In genomic region chr10:77104459-77104980, GRCh38 we compare ENCODE assay signal across 11 cellular contexts.
DNase-seq lines count a peak whose midpoint lies in the region; ATAC-seq, FAIRE-seq and TF ChIP-seq lines count a peak whose summit lies in the region.
"Had no signal": no experiment of that assay in that cellular context is flagged by ENCODE, and none has a peak within 500 bp of the region (broad histone marks: within the 10 kb centered on the region; RNA-seq: fewer than 3 reads in every experiment).

No MANE protein-coding gene starts in this region.

- no peak overlapping the region for H3K4me3 ChIP-seq in mammary epithelial cell (replicated peaks in 1 of 3; ENCODE audit: insufficient read depth in 1 of 3, low read depth in 2 of 3, low read length in 3 of 3)
- H3K4me3 ChIP-seq in kidney (ENCODE audit: low read length in 2 of 2): no peak overlapping the region
- no peak overlapping the region for H3K4me3 ChIP-seq in thoracic aorta

- H3K9ac ChIP-seq in mammary epithelial cell (ENCODE audit: insufficient read depth, low read length): no peak overlapping the region
- H3K9ac ChIP-seq in kidney (ENCODE audit: low read length in 2 of 2): no peak overlapping the region

- TF ChIP-seq CTCF in mammary epithelial cell (conservative IDR thresholded peaks at IDR 0.05 in 1 of 2, IDR thresholded peaks at IDR 0.05 in 1 of 2; ENCODE audit: extremely low read depth in 1 of 2, insufficient read depth in 1 of 2, low read depth in 1 of 2, low read length in 2 of 2) (no peak), kidney (IDR thresholded peaks at IDR 0.05; ENCODE audit: borderline replicate concordance, extremely low read depth, insufficient read depth) (no peak), thoracic aorta (IDR thresholded peaks at IDR 0.05) (no peak)

- ATAC-seq in thoracic aorta (ENCODE audit: insufficient number of reproducible peaks, low FRiP score, low read depth): no peak
- no peak for ATAC-seq in HG03108 (IDR thresholded peaks at IDR 0.05; ENCODE audit: unreplicated experiment)
- ATAC-seq: activated CD4-positive, CD25-positive, alpha-beta regulatory T cell treated with anti-CD3 and anti-CD28 coated beads, Interleukin-2, amount 50 U/mL, for 24 hours; stimulated activated memory B cell treated with anti-CD40 and anti-IgM and Interleukin-4, amounts not matched to agents 10 μg/mL and 1 μg/mL and 100 μg/mL, for 72 hours had no signal

- intact Hi-C loops in mammary epithelial cell (cut with micrococcal nuclease) (no loop called here), kidney (cut with DNase I) (no loop called here)

- H2AFZ ChIP-seq in mammary epithelial cell (ENCODE audit: low read depth, low read length): peak overlapping the region; percentile 15

- no TSS peak for BruUV-seq in mammary epithelial cell (replicated peaks; lab: Mats Ljungman, UMichigan)

- in situ Hi-C loops in mammary epithelial cell (cut with MboI; ENCODE audit: low sequenced_read_pairs in 2 of 2): no loop called here

- H3K27ac ChIP-seq in mammary epithelial cell (ENCODE audit: insufficient read depth, low read depth, low read length) (no peak overlapping the region), kidney (ENCODE audit: low read depth in 2 of 2, low read length in 2 of 2) (no peak overlapping the region), thoracic aorta (peak overlapping the region; percentile 46 to 62)

- H4K20me1 ChIP-seq in mammary epithelial cell (ENCODE audit: insufficient read depth, low read length): no peaks in the 10 kb centered on the region

- CTCF ChIA-PET in mammary epithelial cell (lab: Charles Lee; ENCODE audit: low non-redundant PET): no interaction called here

- H3K9me3 ChIP-seq in mammary epithelial cell (replicated peaks; ENCODE audit: insufficient read depth, low read length) (no peaks in the 10 kb centered on the region), kidney (ENCODE audit: control insufficient read depth in 1 of 2, low read length in 2 of 2) (no peaks in the 10 kb centered on the region), thoracic aorta (no peaks in the 10 kb centered on the region)

- H3K4me2 ChIP-seq in mammary epithelial cell (ENCODE audit: insufficient read depth, low read depth, low read length): no peak overlapping the region

- H3K36me3 ChIP-seq in mammary epithelial cell (ENCODE audit: insufficient read depth, low read length) (no peaks in the 10 kb centered on the region), kidney (ENCODE audit: control insufficient read depth in 1 of 2, insufficient read depth in 2 of 2, low read length in 2 of 2) (no peaks in the 10 kb centered on the region), thoracic aorta (no peaks in the 10 kb centered on the region)

- no peak for FAIRE-seq in kidney (lab: Jason Lieb, UNC)

- 44% methylated on average over 4 of the region's 4 CpGs for WGBS in mammary epithelial cell (ENCODE audit: low coverage, missing lambda C conversion rate)

- dilution Hi-C loops in mammary epithelial cell (cut with HindIII; ENCODE audit: low sequenced_read_pairs): no loop called here

- DNase-seq in HK-2 (ENCODE audit: unreplicated experiment): peak; percentile 27
- peak; percentile 68 for DNase-seq in mammary epithelial cell
- DNase-seq in kidney: peak; percentile 80
- peak; percentile 66 for DNase-seq in thoracic aorta (ENCODE audit: low spot score)
- DNase-seq in putamen (ENCODE audit: low spot score): no peak
- no peak for DNase-seq in DMS 273 (lab: John Stamatoyannopoulos, UW; ENCODE audit: unreplicated experiment)
- DNase-seq in dermis blood vessel endothelial cell: no peak
- DNase-seq: NCI-H1105 treated with DMSO at 0.1 percent for 48 hours had no signal

- no peaks in the 10 kb centered on the region for H3K27me3 ChIP-seq in mammary epithelial cell (ENCODE audit: insufficient read depth, low read length)
- no peaks in the 10 kb centered on the region for H3K27me3 ChIP-seq in thoracic aorta (replicated peaks; ENCODE audit: insufficient read depth)

- H3K79me2 ChIP-seq in mammary epithelial cell (ENCODE audit: insufficient read depth, low read length): no peaks in the 10 kb centered on the region

- H3K4me1 ChIP-seq in mammary epithelial cell (ENCODE audit: insufficient read depth, low read length) (no peaks in the 10 kb centered on the region), kidney (ENCODE audit: control insufficient read depth in 1 of 2, insufficient read depth in 1 of 2, low read depth in 1 of 2, low read length in 2 of 2) (no peaks in the 10 kb centered on the region), thoracic aorta (ENCODE audit: control insufficient read depth in 1 of 2, low read depth in 2 of 2) (peaks cover 28 to 55% of the 10 kb centered on the region in 2 donors)

Comparison
In these comparisons a context has a peak if more than half of its experiments do, and no peak if none do; other contexts are left out.
1. DNase-seq: peak in HK-2 (single experiment), mammary epithelial cell (single experiment), kidney (single experiment) and thoracic aorta (single experiment); none in putamen (single experiment), DMS 273 (single experiment) and dermis blood vessel endothelial cell (single experiment).
2. H3K27ac ChIP-seq: peak in thoracic aorta (2 of 2); none in mammary epithelial cell (single experiment) and kidney (0 of 2).